ENCODE assay signal across 6 cellular contexts in genomic region chr20:63652192-63652980, GRCh38. TPM values are rescaled to one million over a fixed set of nuclear protein-coding genes. Genes with fewer than 3 reads are reported as not detected.
A peak's percentile ranks its signal among the peaks of the same experiment; 100 is the strongest.
DNase-seq lines count a peak whose midpoint lies in the region.

No MANE protein-coding gene starts in this region.

- H3K4me1 ChIP-seq in mucosa of rectum (ENCODE audit: control insufficient read depth in 2 of 2, insufficient read depth in 2 of 2, low read length in 2 of 2): peaks cover 7 to 10% of the 10 kb centered on the region in 2 donors

- H3K9me3 Mint-ChIP-seq in activated naive CD8-positive, alpha-beta T cell treated with anti-CD3 and anti-CD28 coated beads for 36 hours: no peaks in the 10 kb centered on the region

- no peaks in the 10 kb centered on the region for H3K9me3 ChIP-seq in mucosa of rectum (ENCODE audit: control insufficient read depth in 2 of 2, low read length in 2 of 2)

- H3K4me1 Mint-ChIP-seq in activated naive CD8-positive, alpha-beta T cell treated with anti-CD3 and anti-CD28 coated beads for 36 hours: peaks cover 28% of the 10 kb centered on the region

- peak overlapping the region; percentile 13 to 37 for H3K4me3 ChIP-seq in mucosa of rectum (ENCODE audit: low read length in 2 of 2)

- no peak overlapping the region for H3K27ac ChIP-seq in mucosa of rectum (ENCODE audit: low read depth in 2 of 2, low read length in 2 of 2)

- DNase-seq in NCI-H1694 (lab: John Stamatoyannopoulos, UW) (peak; percentile 16), NCI-H1694 treated with DMSO at 0.1 percent for 48 hours (lab: John Stamatoyannopoulos, UW) (no peak), C1 segment of cervical spinal cord (lab: John Stamatoyannopoulos, UW) (no peak), COLO829 (ENCODE audit: low spot score) (no peak)
- peak; percentile 53 for DNase-seq in activated naive CD8-positive, alpha-beta T cell treated with anti-CD3 and anti-CD28 coated beads for 36 hours

- no peaks in the 10 kb centered on the region for H3K36me3 ChIP-seq in mucosa of rectum (ENCODE audit: control insufficient read depth in 2 of 2, insufficient read depth in 2 of 2, low read length in 2 of 2)

- peak overlapping the region in 1 of 2 donors; percentile 7 for H3K9ac ChIP-seq in mucosa of rectum (ENCODE audit: low read depth in 1 of 2, low read length in 2 of 2)

- no peaks in the 10 kb centered on the region for H3K36me3 Mint-ChIP-seq in activated naive CD8-positive, alpha-beta T cell treated with anti-CD3 and anti-CD28 coated beads for 36 hours

- no peak overlapping the region for H3K27ac Mint-ChIP-seq in activated naive CD8-positive, alpha-beta T cell treated with anti-CD3 and anti-CD28 coated beads for 36 hours

- peaks cover 11 to 15% of the 10 kb centered on the region in 2 donors for H3K27me3 ChIP-seq in mucosa of rectum (ENCODE audit: control insufficient read depth in 2 of 2, insufficient read depth in 2 of 2, low read length in 2 of 2)

- H3K27me3 Mint-ChIP-seq in activated naive CD8-positive, alpha-beta T cell treated with anti-CD3 and anti-CD28 coated beads for 36 hours: no peaks in the 10 kb centered on the region

- H3K4me3 Mint-ChIP-seq in activated naive CD8-positive, alpha-beta T cell treated with anti-CD3 and anti-CD28 coated beads for 36 hours: peak overlapping the region; percentile 56

RNA-seq across cellular contexts. Expression of gene STMN3, which starts 0.8 kb away (rescaled TPM):
- 10 to 100 TPM; 10.2 to 11.7 TPM for total RNA-seq in activated naive CD8-positive, alpha-beta T cell treated with anti-CD3 and anti-CD28 coated beads for 36 hours

RNA-seq across cellular contexts. Expression of gene RTEL1, which starts 5.7 kb away (rescaled TPM):
- total RNA-seq in activated naive CD8-positive, alpha-beta T cell treated with anti-CD3 and anti-CD28 coated beads for 36 hours: 10 to 100 TPM; 43.9 to 44.8 TPM

RNA-seq across cellular contexts. Expression of gene GMEB2, which starts 25.5 kb away (rescaled TPM):
- total RNA-seq in activated naive CD8-positive, alpha-beta T cell treated with anti-CD3 and anti-CD28 coated beads for 36 hours: 10 to 100 TPM; 13.8 to 14.6 TPM

RNA-seq across cellular contexts. Expression of gene TNFRSF6B, which starts 44.1 kb away (rescaled TPM):
- total RNA-seq in activated naive CD8-positive, alpha-beta T cell treated with anti-CD3 and anti-CD28 coated beads for 36 hours: not detected

RNA-seq across cellular contexts. Expression of gene ARFRP1, which starts 55.4 kb away (rescaled TPM):
- 10 to 100 TPM; 49.5 to 50.1 TPM for total RNA-seq in activated naive CD8-positive, alpha-beta T cell treated with anti-CD3 and anti-CD28 coated beads for 36 hours

Comparison
In these comparisons a context has a peak if more than half of its experiments do, and no peak if none do; other contexts are left out.
1. DNase-seq: peak in NCI-H1694 (single experiment) and activated naive CD8-positive, alpha-beta T cell treated with anti-CD3 and anti-CD28 coated beads for 36 hours (single experiment); none in NCI-H1694 treated with DMSO at 0.1 percent for 48 hours (single experiment), C1 segment of cervical spinal cord (0 of 14) and COLO829 (single experiment).